Comparison of ENCODE assay signal across 14 cellular contexts in the genomic region with DNA sequence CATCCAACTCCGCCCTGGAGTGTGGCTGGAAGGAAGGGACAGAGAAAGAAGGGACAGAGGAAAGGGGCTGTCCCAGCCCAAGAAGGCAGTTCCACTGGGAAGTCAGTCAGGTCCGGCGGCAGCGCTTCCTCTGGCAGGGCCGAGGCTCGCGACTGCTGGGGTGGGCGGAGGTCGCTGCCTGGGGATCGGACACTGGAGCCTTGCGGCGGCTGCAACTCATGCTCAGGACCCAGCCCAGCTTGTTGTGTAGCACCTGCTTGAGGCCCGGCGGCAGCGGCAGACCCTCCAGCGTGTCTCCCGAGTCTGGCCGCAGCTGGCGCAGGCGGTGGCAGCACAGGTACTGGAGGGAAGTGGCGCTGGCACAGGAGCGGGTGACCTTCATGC.
"Had no signal": no experiment of that assay in that cellular context is flagged by ENCODE, and none has a peak within 500 bp of the region (broad histone marks: within the 10 kb centered on the region; RNA-seq: fewer than 3 reads in every experiment).

No MANE protein-coding gene starts in this region.

- H3K27ac Mint-ChIP-seq: activated naive CD4-positive, alpha-beta T cell treated with anti-CD3 and anti-CD28 coated beads, Interleukin-2, amount 50 U/mL, for 24 hours; stimulated activated effector memory CD8-positive, alpha-beta T cell treated with anti-CD3 and anti-CD28 coated beads, Interleukin-12 subunit alpha, Interleukin-12 subunit beta, amount 100 ng/mL, for 72 hours had no signal

- H3K4me3 ChIP-seq: gastroesophageal sphincter, hepatocyte, left lung, prostate gland, sigmoid colon, spleen had no signal

- H3K9me3 Mint-ChIP-seq: activated naive CD4-positive, alpha-beta T cell treated with anti-CD3 and anti-CD28 coated beads, Interleukin-2, amount 50 U/mL, for 24 hours; stimulated activated effector memory CD8-positive, alpha-beta T cell treated with anti-CD3 and anti-CD28 coated beads, Interleukin-12 subunit alpha, Interleukin-12 subunit beta, amount 100 ng/mL, for 72 hours had no signal

- H3K9me3 ChIP-seq: gastroesophageal sphincter, left lung, prostate gland, sigmoid colon, spleen had no signal

- H3K27ac ChIP-seq: gastroesophageal sphincter, hepatocyte, left lung, prostate gland, sigmoid colon, spleen had no signal

- H3K4me3 Mint-ChIP-seq: activated naive CD4-positive, alpha-beta T cell treated with anti-CD3 and anti-CD28 coated beads, Interleukin-2, amount 50 U/mL, for 24 hours; stimulated activated effector memory CD8-positive, alpha-beta T cell treated with anti-CD3 and anti-CD28 coated beads, Interleukin-12 subunit alpha, Interleukin-12 subunit beta, amount 100 ng/mL, for 72 hours had no signal

- H3K27me3 Mint-ChIP-seq: activated naive CD4-positive, alpha-beta T cell treated with anti-CD3 and anti-CD28 coated beads, Interleukin-2, amount 50 U/mL, for 24 hours had no signal

- H3K4me2 ChIP-seq: hepatocyte had no signal

- H3K27me3 ChIP-seq: gastroesophageal sphincter, hepatocyte, left lung, sigmoid colon, spleen had no signal

- H2AFZ ChIP-seq: hepatocyte had no signal

- DNase-seq: activated CD4-positive, CD25-positive, alpha-beta regulatory T cell; activated effector memory CD4-positive, alpha-beta T cell treated with Interleukin-2 at 50 U/mL for 16 hours; activated T-cell treated with anti-CD3 and anti-CD28 coated beads, Interleukin-2, amount 50 U/mL, for 1 hour; erythroblast; left lung; naive thymus-derived CD4-positive, alpha-beta T cell; occipital lobe; sigmoid colon; spleen had no signal

- ATAC-seq: gastroesophageal sphincter; left lung; naive thymus-derived CD4-positive, alpha-beta T cell; stimulated activated effector memory CD8-positive, alpha-beta T cell treated with anti-CD3 and anti-CD28 coated beads, Interleukin-12 subunit alpha, Interleukin-12 subunit beta, amount 100 ng/mL, for 72 hours had no signal
